In genomic region chr12:75481774-75482173, GRCh38 we compare ENCODE assay signal across 9 cellular contexts. TPM values are rescaled to one million over a fixed set of nuclear protein-coding genes. Genes with fewer than 3 reads are reported as not detected.
A peak's percentile ranks its signal among the peaks of the same experiment; 100 is the strongest.
DNase-seq lines count a peak whose midpoint lies in the region; ATAC-seq, FAIRE-seq and TF ChIP-seq lines count a peak whose summit lies in the region.
"Had no signal": no experiment of that assay in that cellular context is flagged by ENCODE, and none has a peak within 500 bp of the region (broad histone marks: within the 10 kb centered on the region; RNA-seq: fewer than 3 reads in every experiment).

No MANE protein-coding gene starts in this region.

- CTCF ChIA-PET in Panc1 (lab: Charles Lee) (no interaction called here), GM10248 (lab: Yijun Ruan, JAX) (interaction anchor here (1.3 to 10.8 kb wide), 7 partner anchors 14 to 555 kb away, joined by 3 to 93 read pairs (median 5); partner anchors contain the start of genes CAPS2, GLIPR1L1 and GLIPR1L2), HEK293T (lab: Yijun Ruan, JAX) (no interaction called here)

- POLR2A ChIA-PET in Panc1 (lab: Charles Lee) = no interaction called here
- POLR2A ChIA-PET in GM10248 (lab: Yijun Ruan, JAX) = no interaction called here
- POLR2A ChIA-PET in HEK293T (lab: Yijun Ruan, JAX) = no interaction called here

- intact Hi-C loops in Panc1 (cut with micrococcal nuclease; ENCODE audit: unreplicated experiment) = loop anchor here (5.0 to 10.0 kb wide), 3 partner anchors 89 to 787 kb away; partner anchors contain the start of genes CAPS2, GLIPR1L1 and GLIPR1L2
- intact Hi-C loops in esophagus squamous epithelium (cut with DNase I) = no loop called here

- H3K27me3 ChIP-seq in Panc1 (ENCODE audit: control insufficient read depth, insufficient read depth, low read length) (no peaks in the 10 kb centered on the region), esophagus squamous epithelium (no peaks in the 10 kb centered on the region), small intestine (ENCODE audit: control insufficient read depth in 2 of 2, insufficient read depth in 2 of 2, low read length in 2 of 2) (no peaks in the 10 kb centered on the region)
- H3K27me3 ChIP-seq: pancreas had no signal

- WGBS in esophagus squamous epithelium, 2 donors = 50 to 64% methylated on average over 2 to 3 of the region's 4 CpGs
- WGBS in small intestine, 3 donors = 58 to 68% (median 63%) methylated on average over 4 of the region's 4 CpGs

- BruUV-seq in Panc1 (replicated peaks; lab: Mats Ljungman, UMichigan) = no TSS peak

- H3K4me1 ChIP-seq in Panc1 (ENCODE audit: control insufficient read depth, insufficient read depth, low read length) (peaks cover 32% of the 10 kb centered on the region), esophagus squamous epithelium (peaks cover 0 to 34% (median 0%) of the 10 kb centered on the region in 3 donors), small intestine (ENCODE audit: control insufficient read depth in 2 of 2, insufficient read depth in 1 of 2, low read depth in 1 of 2, low read length in 1 of 2) (no peaks in the 10 kb centered on the region)
- H3K4me1 ChIP-seq: pancreas had no signal

- H3K9me3 ChIP-seq in Panc1 (ENCODE audit: control insufficient read depth, insufficient read depth, low read depth, low read length) (no peaks in the 10 kb centered on the region), esophagus squamous epithelium (no peaks in the 10 kb centered on the region), small intestine (ENCODE audit: control insufficient read depth, low read depth) (no peaks in the 10 kb centered on the region)
- H3K9me3 ChIP-seq: pancreas had no signal

- H3K4me3 ChIP-seq in GM12864 (ENCODE audit: low read depth, low read length) (peak overlapping the region; percentile 63), Panc1 (ENCODE audit: low read depth in 2 of 2, low read length in 2 of 2) (peak overlapping the region; percentile 45 to 70), esophagus squamous epithelium (peak overlapping the region; percentile 24 to 69 (median 44)), small intestine (ENCODE audit: low read depth in 1 of 2, low read length in 2 of 2) (peak overlapping the region in 1 of 2 donors; percentile 38)

- TF ChIP-seq CTCF in GM12864 (IDR thresholded peaks at IDR 0.05; ENCODE audit: low read depth, low read length, missing control alignments) (no peak), Panc1 (IDR thresholded peaks at IDR 0.05) (no peak), esophagus squamous epithelium (IDR thresholded peaks at IDR 0.05) (no peak), GM10248 (IDR thresholded peaks at IDR 0.05; ENCODE audit: control extremely low read depth, extremely low read depth, low read depth, missing control alignments) (no peak)

- no peak for TF ChIP-seq POLR2A in esophagus squamous epithelium (IDR thresholded peaks at IDR 0.05)

- ATAC-seq in Panc1 = no peak
- ATAC-seq in HG02588 (IDR thresholded peaks at IDR 0.05; ENCODE audit: unreplicated experiment) = no peak

- in situ Hi-C loops in Panc1 (cut with HindIII; ENCODE audit: low pct_unique_long_range_greater_than_20kb, low sequenced_read_pairs) = no loop called here

- no peaks in the 10 kb centered on the region for H3K36me3 ChIP-seq in Panc1 (ENCODE audit: control insufficient read depth, insufficient read depth, low read length)
- H3K36me3 ChIP-seq in esophagus squamous epithelium = no peaks in the 10 kb centered on the region
- no peaks in the 10 kb centered on the region for H3K36me3 ChIP-seq in small intestine (ENCODE audit: control insufficient read depth in 2 of 2, insufficient read depth in 2 of 2, low read length in 2 of 2)
- H3K36me3 ChIP-seq: pancreas had no signal

- FAIRE-seq in small intestine (lab: Jason Lieb, UNC) = no peak
- FAIRE-seq: pancreas had no signal

- H3K27ac ChIP-seq in Panc1 (ENCODE audit: low read length) (peak overlapping the region; percentile 90), esophagus squamous epithelium (peak overlapping the region; percentile 41 to 75 (median 66)), small intestine (ENCODE audit: low read depth in 1 of 2, low read length in 1 of 2) (peak overlapping the region; percentile 27 to 55)

- DNase-seq in GM12864 (ENCODE audit: low read depth) (no peak), Panc1 (ENCODE audit: low read depth, low spot score) (no peak), esophagus squamous epithelium (lab: John Stamatoyannopoulos, UW) (no peak), small intestine (no peak), C1 segment of cervical spinal cord (lab: John Stamatoyannopoulos, UW) (no peak), GM10248 (ENCODE audit: extremely low spot score) (no peak), HEK293T (ENCODE audit: extremely low spot score) (no peak)
- DNase-seq: pancreas had no signal

TF ChIP-seq in HEK293T, 16 proteins besides CTCF, POLR2A, EP300 and RAD21:
- TF ChIP-seq L3MBTL2 (conservative IDR thresholded peaks at IDR 0.05) = no peak

RNA-seq across cellular contexts. Expression of gene GLIPR1, which starts 1.2 kb away (rescaled TPM):
- total RNA-seq in Panc1 (2021; ENCODE audit: unreplicated experiment) = 11.5 TPM
- polyA plus RNA-seq in Panc1 (2012; ENCODE audit: insufficient read length) = 9.7 TPM
- 1 to 10 TPM; 3.0 to 8.0 (median 5.0) TPM for total RNA-seq in esophagus squamous epithelium
- polyA plus RNA-seq in small intestine = 1 to 10 TPM; 2.5 to 3.2 (median 2.7) TPM

RNA-seq across cellular contexts. Expression of gene KRR1, which starts 29.6 kb away (rescaled TPM):
- total RNA-seq in Panc1 (2021; ENCODE audit: unreplicated experiment) = 161 TPM
- 60.4 TPM for polyA plus RNA-seq in Panc1 (2012; ENCODE audit: insufficient read length)
- 10 to 100 TPM; 24.7 to 42.3 (median 41.2) TPM for total RNA-seq in esophagus squamous epithelium
- polyA plus RNA-seq in small intestine = 10 to 100 TPM in 2 of 3 donors, 1 to 10 TPM in 1; 10.0 to 21.1 (median 12.3) TPM
